In the genomic region with DNA sequence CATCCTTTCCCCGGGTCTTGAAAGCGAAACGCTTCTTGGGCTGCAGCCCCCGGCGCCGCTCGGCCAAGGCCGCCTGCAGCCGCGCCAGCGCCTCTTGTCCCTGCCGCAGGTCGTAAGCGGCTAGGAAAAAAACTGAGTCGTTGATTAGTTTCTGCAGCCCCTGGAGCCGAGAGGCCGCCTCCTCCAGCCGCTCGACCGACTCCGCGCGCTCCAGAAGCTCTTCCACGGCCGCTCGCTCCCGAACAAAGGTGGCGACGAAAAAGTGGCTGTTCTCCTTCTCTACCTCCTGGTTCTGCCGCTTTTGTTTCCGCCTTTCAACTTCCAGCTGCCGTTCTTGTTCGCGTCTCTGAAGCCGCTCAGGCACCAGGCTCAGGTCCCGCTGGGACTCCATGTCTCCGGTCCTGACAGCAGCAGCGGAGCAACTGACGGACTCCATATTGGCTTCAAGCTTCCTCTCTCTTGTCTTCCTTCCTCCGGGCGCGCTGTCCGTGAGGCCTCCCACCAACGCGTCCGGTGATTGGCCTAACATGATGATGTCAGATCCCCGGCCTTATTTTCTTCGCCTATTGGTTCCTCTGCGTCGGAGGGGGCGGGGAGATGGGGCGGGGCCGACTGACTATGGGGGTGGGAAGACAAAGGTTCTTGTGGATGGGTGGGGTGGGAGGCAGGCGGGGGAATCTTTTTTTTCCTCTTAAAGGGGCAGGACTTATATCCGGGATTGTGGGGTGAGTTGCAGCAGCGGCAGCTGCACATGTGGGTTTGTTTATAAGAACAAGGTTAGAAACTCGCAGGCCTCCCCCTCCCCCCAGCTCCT, we compare ENCODE assay signal across 8 cellular contexts. TPM values are rescaled to one million over a fixed set of nuclear protein-coding genes. Genes with fewer than 3 reads are reported as not detected.
DNase-seq lines count a peak whose midpoint lies in the region; ATAC-seq and TF ChIP-seq lines count a peak whose summit lies in the region.

A gene with protein sequence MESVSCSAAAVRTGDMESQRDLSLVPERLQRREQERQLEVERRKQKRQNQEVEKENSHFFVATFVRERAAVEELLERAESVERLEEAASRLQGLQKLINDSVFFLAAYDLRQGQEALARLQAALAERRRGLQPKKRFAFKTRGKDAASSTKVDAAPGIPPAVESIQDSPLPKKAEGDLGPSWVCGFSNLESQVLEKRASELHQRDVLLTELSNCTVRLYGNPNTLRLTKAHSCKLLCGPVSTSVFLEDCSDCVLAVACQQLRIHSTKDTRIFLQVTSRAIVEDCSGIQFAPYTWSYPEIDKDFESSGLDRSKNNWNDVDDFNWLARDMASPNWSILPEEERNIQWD (minus strand): TSS at position 466 of the 814 bp plus-strand sequence. CDS start 30 bp downstream, at position 436.

- peak within 1 kb of the TSS; percentile 92 for H3K4me3 Mint-ChIP-seq in activated T-cell treated with anti-CD3 and anti-CD28 coated beads, Interleukin-2, amount 50 U/mL, for 24 hours

- peak within 1 kb of the TSS; percentile 100 for H3K4me2 ChIP-seq in PC-3 (ENCODE audit: low read length)

- H3K9me2 ChIP-seq in PC-3 (replicated peaks; ENCODE audit: low read length), result no peaks in the 10 kb centered on the region

- H3K36me3 ChIP-seq in PC-3 (ENCODE audit: low read depth, low read length), result no peaks in the 10 kb centered on the region

- TF ChIP-seq CTCF in PC-3 (conservative IDR thresholded peaks at IDR 0.05; ENCODE audit: low read depth, low read length), result no peak

- peak; percentile 97 for TF ChIP-seq POLR2A in erythroblast (IDR thresholded peaks at IDR 0.05; ENCODE audit: low read length)

- BruUV-seq in PC-3 (replicated peaks; lab: Mats Ljungman, UMichigan), result TSS peak; percentile 75

- H3K27me3 Mint-ChIP-seq in activated T-cell treated with anti-CD3 and anti-CD28 coated beads, Interleukin-2, amount 50 U/mL, for 24 hours, result no peaks in the 10 kb centered on the region

- H3K9me3 ChIP-seq in PC-3 (ENCODE audit: low read length), result no peaks in the 10 kb centered on the region

- H3K36me3 Mint-ChIP-seq in activated T-cell treated with anti-CD3 and anti-CD28 coated beads, Interleukin-2, amount 50 U/mL, for 24 hours (ENCODE audit: low read depth), result peaks cover 35% of the 10 kb centered on the region

- POLR2A ChIA-PET in PC-3 (lab: Charles Lee; ENCODE audit: unreplicated experiment), result interaction anchor here (0.5 to 0.8 kb wide), 6 partner anchors 36 to 1370 kb away, joined by 3 to 16 read pairs (median 4); partner anchors contain the start of genes BICRAL and CNPY3

- H2AFZ ChIP-seq in PC-3 (ENCODE audit: low read length), result peak within 1 kb of the TSS; percentile 91

- peak within 1 kb of the TSS; percentile 97 for H3K27ac Mint-ChIP-seq in activated T-cell treated with anti-CD3 and anti-CD28 coated beads, Interleukin-2, amount 50 U/mL, for 24 hours

- CTCF ChIA-PET in PC-3 (lab: Charles Lee), result interaction anchor here (0.6 to 0.8 kb wide), 4 partner anchors 20 to 341 kb away, joined by 3 to 16 read pairs (median 6); no protein-coding TSS in a partner anchor

- H3K27me3 ChIP-seq in PC-3 (ENCODE audit: low read length), result no peaks in the 10 kb centered on the region

- H3K9ac ChIP-seq in PC-3 (ENCODE audit: low read length), result peak within 1 kb of the TSS; percentile 94

- peaks cover 30% of the 10 kb centered on the region for H3K4me1 Mint-ChIP-seq in activated T-cell treated with anti-CD3 and anti-CD28 coated beads, Interleukin-2, amount 50 U/mL, for 24 hours (ENCODE audit: low read depth)

- intact Hi-C loops in PC-3 (cut with micrococcal nuclease), result loop anchor here (1.0 kb wide), 3 partner anchors 20 to 131 kb away; partner anchors contain the start of gene BICRAL

- H3K4me1 ChIP-seq in PC-3 (ENCODE audit: insufficient read depth, low read length), result peaks cover 21% of the 10 kb centered on the region

- ATAC-seq in GM21619 (IDR thresholded peaks at IDR 0.05; ENCODE audit: unreplicated experiment) (peak; percentile 74), PC-3 (peak; percentile 66)

- H3K27ac ChIP-seq in PC-3 (ENCODE audit: low read length), result peak within 1 kb of the TSS; percentile 80

- no peaks in the 10 kb centered on the region for H3K9me3 Mint-ChIP-seq in activated T-cell treated with anti-CD3 and anti-CD28 coated beads, Interleukin-2, amount 50 U/mL, for 24 hours

- no peaks in the 10 kb centered on the region for H3F3A ChIP-seq in PC-3 (ENCODE audit: low read length, unreplicated experiment)

- peaks cover 34% of the 10 kb centered on the region for H3K79me2 ChIP-seq in PC-3 (ENCODE audit: low read length)

- peaks cover 9% of the 10 kb centered on the region; the same call in 1 of the 2 replicates for H4K20me1 ChIP-seq in PC-3 (ENCODE audit: low read length)

- peak within 1 kb of the TSS; percentile 98 for H3K4me3 ChIP-seq in Jurkat, Clone E6-1 (ENCODE audit: low read length)
- H3K4me3 ChIP-seq in PC-3 (ENCODE audit: low read length), result peak within 1 kb of the TSS; percentile 98

- DNase-seq in DMS153 treated with DMSO at 0.1 percent for 48 hours (lab: John Stamatoyannopoulos, UW; ENCODE audit: unreplicated experiment) (peak; percentile 95), PC-3 (peak; percentile 97), erythroblast (lab: John Stamatoyannopoulos, UW) (peak; percentile 98), mucosa of gallbladder (ENCODE audit: low spot score) (peak; percentile 97)
- DNase-seq in Jurkat, Clone E6-1 (ENCODE audit: low read depth, low spot score), result peak; percentile 97
- DNase-seq in activated T-cell treated with anti-CD3 and anti-CD28 coated beads, Interleukin-2, amount 50 U/mL, for 24 hours, result peak; percentile 90
- peak; percentile 84 for DNase-seq in stimulated activated CD8-positive, alpha-beta memory T cell treated with anti-CD3 and anti-CD28 coated beads, Interleukin-4, amount 100 ng/mL, for 24 hours (ENCODE audit: low read depth)

RNA-seq across cellular contexts. Expression of the gene that starts here (rescaled TPM):
- polyA plus RNA-seq in Jurkat, Clone E6-1 (2012; ENCODE audit: insufficient read depth, insufficient read length), result 18.5 TPM
- 32.3 and 36.5 TPM in 2 replicates for total RNA-seq in PC-3 (2014; rRNA removed)
- total RNA-seq in mucosa of gallbladder, result 19.7 TPM

Comparison
In these comparisons a context has a peak if more than half of its experiments do, and no peak if none do; other contexts are left out.
1. Peak in every context shown above with its lines: DNase-seq, ATAC-seq, H3K4me3 ChIP-seq and H3K27ac ChIP-seq.